Comparison of ENCODE assay signal across 9 cellular contexts in the genomic region with DNA sequence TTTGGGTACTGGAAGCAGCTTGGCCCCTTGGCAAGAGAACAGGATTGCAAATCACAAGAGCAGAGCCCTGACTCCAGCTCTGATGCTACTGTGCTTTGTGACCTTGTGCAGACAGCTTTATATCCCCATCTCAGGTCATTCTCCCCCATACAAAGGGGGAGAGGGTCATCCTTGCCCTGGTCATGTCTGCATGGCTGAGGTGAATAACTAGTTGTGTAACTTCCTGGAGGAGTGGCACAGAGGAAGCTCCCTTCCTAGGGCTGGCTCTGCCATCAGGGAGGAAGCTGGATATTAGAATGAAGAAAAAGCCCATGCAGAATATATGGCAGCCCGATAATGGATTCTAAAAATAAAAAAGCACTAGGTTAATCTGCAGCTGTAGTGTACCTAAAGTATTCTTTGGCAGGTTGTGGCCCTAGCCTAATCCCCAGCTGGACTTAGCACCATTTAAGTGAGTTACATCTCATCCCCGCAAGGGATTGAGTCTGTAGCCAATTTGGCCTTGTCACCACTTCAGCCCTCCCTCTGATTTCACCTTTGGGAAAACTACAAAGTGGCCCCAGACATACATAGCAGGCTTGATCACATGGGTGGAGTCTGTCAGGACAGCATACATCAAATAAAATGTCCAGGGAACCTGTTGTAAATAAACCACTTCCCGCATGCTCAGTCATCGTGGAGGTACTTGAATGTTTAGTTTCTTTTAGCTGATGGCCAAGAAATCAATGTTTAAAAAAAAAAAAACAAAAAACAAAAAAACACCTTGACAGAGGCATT.
DNase-seq lines count a peak whose midpoint lies in the region; ATAC-seq, FAIRE-seq and TF ChIP-seq lines count a peak whose summit lies in the region.
"Had no signal": no experiment of that assay in that cellular context is flagged by ENCODE, and none has a peak within 500 bp of the region (broad histone marks: within the 10 kb centered on the region; RNA-seq: fewer than 3 reads in every experiment).

No MANE protein-coding gene starts in this region.

- no peak for FAIRE-seq in frontal cortex (lab: Jason Lieb, UNC)

- H3K4me3 ChIP-seq in subcutaneous abdominal adipose tissue (ENCODE audit: low read depth in 1 of 5, low read length in 5 of 5) = no peak overlapping the region

- ATAC-seq in activated B cell treated with CpG ODN at 0.5 μM for 24 hours (ENCODE audit: low read depth) (no peak), GM18517 (IDR thresholded peaks at IDR 0.05; ENCODE audit: unreplicated experiment) (no peak)

- intact Hi-C loops in activated B cell treated with CpG ODN at 0.5 μM for 24 hours (cut with micrococcal nuclease) = no loop called here

- no peak overlapping the region for H3K4me3 Mint-ChIP-seq in activated B cell treated with CpG ODN at 0.5 μM for 24 hours

- peaks cover 0 to 2% (median 0%) of the 10 kb centered on the region in 5 donors for H3K36me3 ChIP-seq in subcutaneous abdominal adipose tissue (ENCODE audit: control insufficient read depth in 5 of 5, insufficient read depth in 5 of 5, low read length in 5 of 5)

- peaks cover 84% of the 10 kb centered on the region for H3K4me1 Mint-ChIP-seq in activated B cell treated with CpG ODN at 0.5 μM for 24 hours

- H3K27me3 Mint-ChIP-seq in activated B cell treated with CpG ODN at 0.5 μM for 24 hours = no peaks in the 10 kb centered on the region

- peak overlapping the region; percentile 80 for H3K27ac ChIP-seq in subcutaneous abdominal adipose tissue (ENCODE audit: low read depth, low read length)

- peak overlapping the region; percentile 77 for H3K27ac Mint-ChIP-seq in activated B cell treated with CpG ODN at 0.5 μM for 24 hours

- no peaks in the 10 kb centered on the region for H3K9me3 Mint-ChIP-seq in activated B cell treated with CpG ODN at 0.5 μM for 24 hours

- no peak for TF ChIP-seq POLR2A in erythroblast (IDR thresholded peaks at IDR 0.05; ENCODE audit: low read length)

- no peak for TF ChIP-seq CTCF in activated B cell treated with CpG ODN at 0.5 μM for 24 hours (IDR thresholded peaks at IDR 0.05)

- no peaks in the 10 kb centered on the region for H3K27me3 ChIP-seq in subcutaneous abdominal adipose tissue (ENCODE audit: control insufficient read depth in 5 of 5, insufficient read depth in 4 of 5, low read length in 5 of 5)

- POLR2A ChIA-PET in activated B cell treated with CpG ODN at 0.5 μM for 24 hours (lab: Charles Lee) = interaction anchor here (0.6 to 1.0 kb wide), 2 partner anchors 28 to 162 kb away, joined by 3 to 8 read pairs; no protein-coding TSS in a partner anchor

- peaks cover 28 to 72% (median 66%) of the 10 kb centered on the region in 5 donors for H3K4me1 ChIP-seq in subcutaneous abdominal adipose tissue (ENCODE audit: control insufficient read depth in 5 of 5, insufficient read depth in 5 of 5, low read length in 5 of 5)

- H3K36me3 Mint-ChIP-seq in activated B cell treated with CpG ODN at 0.5 μM for 24 hours (ENCODE audit: low read depth) = peaks cover 11% of the 10 kb centered on the region

- H3K9ac ChIP-seq in subcutaneous abdominal adipose tissue (ENCODE audit: low read length in 5 of 5) = peak overlapping the region in 1 of 5 donors; percentile 3

- CTCF ChIA-PET in activated B cell treated with CpG ODN at 0.5 μM for 24 hours (lab: Charles Lee) = no interaction called here

- H3K9me3 ChIP-seq in subcutaneous abdominal adipose tissue (ENCODE audit: control insufficient read depth in 5 of 5, low read length in 5 of 5) = no peaks in the 10 kb centered on the region

- DNase-seq in NCI-H1092 treated with DMSO at 0.1 percent for 48 hours (lab: John Stamatoyannopoulos, UW) (peak; percentile 37), NCI-H1092 (lab: John Stamatoyannopoulos, UW) (no peak), activated B cell treated with CpG ODN at 0.5 μM for 24 hours (no peak), left kidney (ENCODE audit: low read depth, low spot score) (peak; percentile 43), frontal cortex (ENCODE audit: low spot score in 2 of 2) (no peak), erythroblast (lab: John Stamatoyannopoulos, UW) (no peak)
- DNase-seq: NCI-H2107 had no signal

Comparison
In these comparisons a context has a peak if more than half of its experiments do, and no peak if none do; other contexts are left out.
1. DNase-seq: peak in NCI-H1092 treated with DMSO at 0.1 percent for 48 hours (single experiment) and left kidney (single experiment); none in NCI-H1092 (single experiment), activated B cell treated with CpG ODN at 0.5 μM for 24 hours (single experiment), frontal cortex (0 of 2) and erythroblast (0 of 2).